In the genomic region with DNA sequence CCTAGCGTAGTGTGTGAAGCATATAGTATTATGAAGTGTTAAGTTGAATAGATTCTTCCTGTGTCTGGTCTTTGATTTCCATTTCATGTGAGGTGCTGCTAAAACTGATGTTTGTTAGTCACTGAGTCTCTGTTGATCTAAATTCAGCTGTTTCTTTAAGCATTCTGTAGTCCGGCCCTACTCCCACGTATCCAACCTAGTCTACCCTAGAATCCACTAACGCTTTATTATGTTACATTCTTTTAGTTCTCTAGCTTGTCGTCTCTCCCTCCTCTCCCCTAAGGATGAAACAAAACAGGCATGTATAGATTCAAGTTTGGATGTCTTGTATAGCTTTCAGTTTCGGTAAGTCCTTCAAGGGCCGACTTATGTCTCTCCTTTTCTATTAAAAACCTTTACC, we compare ENCODE assay signal across 10 cellular contexts. TPM values are rescaled to one million over a fixed set of nuclear protein-coding genes. Genes with fewer than 3 reads are reported as not detected.
DNase-seq lines count a peak whose midpoint lies in the region; ATAC-seq and TF ChIP-seq lines count a peak whose summit lies in the region.
"Had no signal": no experiment of that assay in that cellular context is flagged by ENCODE, and none has a peak within 500 bp of the region (broad histone marks: within the 10 kb centered on the region; RNA-seq: fewer than 3 reads in every experiment).

No MANE protein-coding gene starts in this region.

- no peak for DNase-seq in heart right ventricle
- DNase-seq in cardiac septum (ENCODE audit: low spot score), result no peak
- DNase-seq in amniotic epithelial cell (ENCODE audit: low read depth), result peak; percentile 85
- DNase-seq in left kidney (ENCODE audit: low read depth, low spot score), result peak; percentile 36
- DNase-seq in uterus, result no peak
- no peak for DNase-seq in naive thymus-derived CD8-positive, alpha-beta T cell
- no peak for DNase-seq in NCI-H748 treated with DMSO at 0.1 percent for 48 hours (lab: John Stamatoyannopoulos, UW)
- DNase-seq: DMS 273 treated with DMSO at 0.1 percent for 48 hours had no signal

- H3K4me3 ChIP-seq in heart right ventricle (peak overlapping the region in 8 of 10 donors; percentile 10 to 95 (median 82)), uterus (peak overlapping the region; percentile 76 to 83)

- H3K4me1 ChIP-seq in heart right ventricle (peaks cover 0 to 40% (median 24%) of the 10 kb centered on the region in 9 donors), uterus (no peaks in the 10 kb centered on the region)

- no peaks in the 10 kb centered on the region for H3K27me3 ChIP-seq in heart right ventricle
- no peaks in the 10 kb centered on the region for H3K27me3 ChIP-seq in uterus

- H3K4me1 Mint-ChIP-seq in naive thymus-derived CD8-positive, alpha-beta T cell, result peaks cover 6 to 20% (median 9%) of the 10 kb centered on the region in 4 donors

- peaks cover 0 to 18% (median 14%) of the 10 kb centered on the region in 5 donors for H3K27me3 Mint-ChIP-seq in naive thymus-derived CD8-positive, alpha-beta T cell

- intact Hi-C loops in heart right ventricle (cut with DNase I) (loop anchor here in 4 of 10 donors (2.0 to 5.0 kb wide), 4 partner anchors 35 to 50 kb away; no protein-coding TSS in a partner anchor), cardiac septum (cut with DNase I) (loop anchor here (10.0 kb wide), 1 partner anchor 717 kb away; the partner anchor contains the start of gene SBF2), uterus (cut with DNase I; ENCODE audit: low total_unique reads) (no loop called here)

- H3K27ac ChIP-seq in heart right ventricle, result peak overlapping the region in 8 of 10 donors; percentile 5 to 97 (median 92)
- H3K27ac ChIP-seq in uterus, result peak overlapping the region; percentile 97 to 99
- H3K27ac ChIP-seq: neutrophil had no signal

- peaks cover 0 to 2% (median 0%) of the 10 kb centered on the region in 9 donors for H3K9me3 Mint-ChIP-seq in naive thymus-derived CD8-positive, alpha-beta T cell

- WGBS in heart right ventricle, 2 donors, result 31 to 51% methylated on average over 7 of the region's 7 CpGs

- peak overlapping the region in 5 of 10 donors; percentile 4 to 76 (median 36) for H3K4me3 Mint-ChIP-seq in naive thymus-derived CD8-positive, alpha-beta T cell

- no peak for TF ChIP-seq CTCF in heart right ventricle (IDR thresholded peaks at IDR 0.05)
- no peak for TF ChIP-seq CTCF in uterus (IDR thresholded peaks at IDR 0.05)

- ATAC-seq in heart right ventricle (no peak), HG02571 (IDR thresholded peaks at IDR 0.05; ENCODE audit: unreplicated experiment) (no peak)
- no peak for ATAC-seq in naive thymus-derived CD8-positive, alpha-beta T cell

- TF ChIP-seq POLR2A in uterus (IDR thresholded peaks at IDR 0.05), result no peak

- H3K9me3 ChIP-seq in heart right ventricle (no peaks in the 10 kb centered on the region), uterus (no peaks in the 10 kb centered on the region)
- H3K9me3 ChIP-seq: neutrophil had no signal

- peaks cover 0 to 2% (median 0%) of the 10 kb centered on the region in 3 donors for H3K36me3 Mint-ChIP-seq in naive thymus-derived CD8-positive, alpha-beta T cell

- POLR2A ChIA-PET in naive thymus-derived CD8-positive, alpha-beta T cell (lab: Charles Lee), result interaction anchor here (0.5 to 1.7 kb wide), 2 partner anchors 10 to 59 kb away, joined by 4 to 5 read pairs; no protein-coding TSS in a partner anchor

- H3K36me3 ChIP-seq in heart right ventricle (peaks cover 0 to 60% (median 7%) of the 10 kb centered on the region in 9 donors), uterus (no peaks in the 10 kb centered on the region)

- H3K27ac Mint-ChIP-seq in naive thymus-derived CD8-positive, alpha-beta T cell, result peak overlapping the region in 4 of 10 donors; percentile 2 to 79 (median 18)

RNA-seq across cellular contexts. Expression of gene WEE1, which starts 4.1 kb away (rescaled TPM):
- total RNA-seq in heart right ventricle, result 100 to 1,000 TPM in 2 of 10 donors, 10 to 100 TPM in 8; 22.9 to 114 (median 59.0) TPM
- polyA plus RNA-seq in heart right ventricle, result 10 to 100 TPM; 12.7 to 17.0 TPM
- total RNA-seq in cardiac septum, result 95.1 TPM
- 100 to 1,000 TPM in 1 of 4 donors, 10 to 100 TPM in 3; 30.0 to 105 (median 60.0) TPM for total RNA-seq in uterus
- total RNA-seq in naive thymus-derived CD8-positive, alpha-beta T cell, result under 1 TPM; 0.55 to 0.99 TPM
- 1 to 10 TPM in 1 of 3 donors, under 1 TPM in 1, not detected in 1; 0.33 to 5.1 TPM for polyA plus RNA-seq in naive thymus-derived CD8-positive, alpha-beta T cell

Comparison
In these comparisons a context has a peak if more than half of its experiments do, and no peak if none do; other contexts are left out.
1. DNase-seq: peak in amniotic epithelial cell (single experiment) and left kidney (single experiment); none in heart right ventricle (0 of 2), cardiac septum (single experiment), uterus (0 of 2), naive thymus-derived CD8-positive, alpha-beta T cell (0 of 10) and NCI-H748 treated with DMSO at 0.1 percent for 48 hours (single experiment).
2. RNA of gene WEE1, which starts 4.1 kb away (total RNA-seq): 95.1 TPM in cardiac septum (single experiment), 30.0 to 105 TPM in uterus and 22.9 to 114 TPM in heart right ventricle; 0.55 to 0.99 TPM in naive thymus-derived CD8-positive, alpha-beta T cell; every median in the first group is over 10 times any median in the second.